Comparison of ENCODE assay signal across 1 cellular context in genomic region chr20:3681352-3681930, GRCh38.
TF ChIP-seq lines count a peak whose summit lies in the region.

No MANE protein-coding gene starts in this region.

TF ChIP-seq in HepG2, 621 proteins besides CTCF, POLR2A, EP300 and RAD21:
- no peak for TF ChIP-seq SNAPC5 (CRISPR knock-in tag; IDR thresholded peaks at IDR 0.05; ENCODE audit: borderline replicate concordance)
- TF ChIP-seq KDM2A (CRISPR knock-in tag; IDR thresholded peaks at IDR 0.05; ENCODE audit: borderline replicate concordance, low read depth): 0 out of 2 replicates have a peak, but pooled peaks have one; percentile 12
- 0 out of 2 replicates have a peak, but pooled peaks have one; percentile 24 for TF ChIP-seq MXD1 (CRISPR knock-in tag; IDR thresholded peaks at IDR 0.05)
- no peak for TF ChIP-seq ZNF775 (CRISPR knock-in tag; IDR thresholded peaks at IDR 0.05; ENCODE audit: borderline replicate concordance)
- TF ChIP-seq HNF1A (IDR thresholded peaks at IDR 0.05; ENCODE audit: low read depth): no peak
- TF ChIP-seq HNF1A (CRISPR knock-in tag; IDR thresholded peaks at IDR 0.05; ENCODE audit: borderline replicate concordance): 0 out of 2 replicates have a peak, but pooled peaks have one; percentile 13
- TF ChIP-seq GPN1 (CRISPR knock-in tag; IDR thresholded peaks at IDR 0.05; ENCODE audit: borderline replicate concordance): peak; percentile 65; the same call in 1 of the 2 replicates
- TF ChIP-seq ZNF333 (CRISPR knock-in tag; IDR thresholded peaks at IDR 0.05; ENCODE audit: borderline replicate concordance): peak; percentile 51; the same call in 1 of the 2 replicates
- 0 out of 2 replicates have a peak, but pooled peaks have one; percentile 17 for TF ChIP-seq HOXA3 (CRISPR knock-in tag; IDR thresholded peaks at IDR 0.05)
- TF ChIP-seq ZNF772 (CRISPR knock-in tag; IDR thresholded peaks at IDR 0.05): 0 out of 2 replicates have a peak, but pooled peaks have one; percentile 12
- no peak for TF ChIP-seq MTA3 (CRISPR knock-in tag; IDR thresholded peaks at IDR 0.05)
- 0 out of 2 replicates have a peak, but pooled peaks have one; percentile 14 for TF ChIP-seq RXRA (CRISPR knock-in tag; IDR thresholded peaks at IDR 0.05)
- TF ChIP-seq ZNF263 (CRISPR knock-in tag; IDR thresholded peaks at IDR 0.05): peak; percentile 18; the same call in 1 of the 2 replicates
